ENCODE assay signal across 9 cellular contexts in genomic region chr5:56763711-56764466, GRCh38. TPM values are rescaled to one million over a fixed set of nuclear protein-coding genes. Genes with fewer than 3 reads are reported as not detected.
DNase-seq lines count a peak whose midpoint lies in the region; ATAC-seq and TF ChIP-seq lines count a peak whose summit lies in the region.
"Had no signal": no experiment of that assay in that cellular context is flagged by ENCODE, and none has a peak within 500 bp of the region (broad histone marks: within the 10 kb centered on the region; RNA-seq: fewer than 3 reads in every experiment).

No MANE protein-coding gene starts in this region.

- no peaks in the 10 kb centered on the region for H3K27me3 ChIP-seq in DOHH2 (ENCODE audit: control insufficient read depth, low read length)
- H3K27me3 ChIP-seq in naive thymus-derived CD4-positive, alpha-beta T cell (ENCODE audit: control insufficient read depth in 2 of 2, insufficient read depth in 2 of 2, low read length in 2 of 2), result no peaks in the 10 kb centered on the region

- H3K4me2 ChIP-seq in DOHH2 (ENCODE audit: low read length), result peak overlapping the region; percentile 56

- H3K9me3 ChIP-seq in DOHH2 (ENCODE audit: control insufficient read depth, insufficient read depth, low read length), result no peaks in the 10 kb centered on the region
- H3K9me3 ChIP-seq in naive thymus-derived CD4-positive, alpha-beta T cell (ENCODE audit: control insufficient read depth in 2 of 3, low read length in 3 of 3), result no peaks in the 10 kb centered on the region

- H3K79me2 ChIP-seq in DOHH2 (ENCODE audit: control insufficient read depth, low read length), result no peaks in the 10 kb centered on the region

- ATAC-seq in naive thymus-derived CD4-positive, alpha-beta T cell, result peak; percentile 63
- ATAC-seq in GM18520 (IDR thresholded peaks at IDR 0.05; ENCODE audit: unreplicated experiment), result no peak

- no peaks in the 10 kb centered on the region for H3F3A ChIP-seq in DOHH2 (ENCODE audit: control insufficient read depth, insufficient read depth)

- no peak overlapping the region for H3K4me3 Mint-ChIP-seq in naive thymus-derived CD4-positive, alpha-beta T cell

- no peak overlapping the region for H3K27ac ChIP-seq in DOHH2 (ENCODE audit: low read depth, low read length)
- H3K27ac ChIP-seq in naive thymus-derived CD4-positive, alpha-beta T cell (ENCODE audit: low read depth, low read length), result no peak overlapping the region

- peaks cover 47% of the 10 kb centered on the region for H3K4me1 ChIP-seq in DOHH2 (ENCODE audit: control insufficient read depth, low read length)
- no peaks in the 10 kb centered on the region for H3K4me1 ChIP-seq in naive thymus-derived CD4-positive, alpha-beta T cell (ENCODE audit: control insufficient read depth in 2 of 2, insufficient read depth in 2 of 2, low read length in 2 of 2)

- no peak for TF ChIP-seq CTCF in DOHH2 (IDR thresholded peaks at IDR 0.05; ENCODE audit: low read depth, low read length, poor library complexity, severe bottlenecking)
- TF ChIP-seq CTCF in cardiac fibroblast (IDR thresholded peaks at IDR 0.05; ENCODE audit: low read depth, low read length), result no peak

- no peaks in the 10 kb centered on the region for H3K36me3 ChIP-seq in DOHH2 (ENCODE audit: control insufficient read depth, low read length)
- H3K36me3 ChIP-seq in naive thymus-derived CD4-positive, alpha-beta T cell (ENCODE audit: control insufficient read depth in 2 of 3, insufficient read depth in 3 of 3, low read length in 3 of 3), result no peaks in the 10 kb centered on the region

- H3K27me3 Mint-ChIP-seq in naive thymus-derived CD4-positive, alpha-beta T cell, result peaks cover 0 to 10% (median 0%) of the 10 kb centered on the region in 5 donors

- H3K36me3 Mint-ChIP-seq in naive thymus-derived CD4-positive, alpha-beta T cell, result peaks cover 0 to 3% (median 0%) of the 10 kb centered on the region in 5 donors

- CTCF ChIA-PET in naive thymus-derived CD4-positive, alpha-beta T cell (lab: Charles Lee), result no interaction called here

- DNase-seq in NCI-H226 (peak; percentile 72), cardiac fibroblast (ENCODE audit: low read depth in 2 of 2) (peak; percentile 49 to 65), NCI-H1105 treated with DMSO at 0.1 percent for 48 hours (lab: John Stamatoyannopoulos, UW) (no peak), NCI-H510A treated with DMSO at 0.1 percent for 48 hours (lab: John Stamatoyannopoulos, UW) (no peak)
- DNase-seq in naive thymus-derived CD4-positive, alpha-beta T cell, result no peak
- DNase-seq in effector CD8-positive, alpha-beta T cell (lab: John Stamatoyannopoulos, UW), result no peak
- DNase-seq: anterior cingulate cortex had no signal

- no peak overlapping the region for H3K27ac Mint-ChIP-seq in naive thymus-derived CD4-positive, alpha-beta T cell

- intact Hi-C loops in naive thymus-derived CD4-positive, alpha-beta T cell (cut with micrococcal nuclease), result no loop called here

- peaks cover 0 to 5% (median 0%) of the 10 kb centered on the region in 11 donors for H3K9me3 Mint-ChIP-seq in naive thymus-derived CD4-positive, alpha-beta T cell

- POLR2A ChIA-PET in naive thymus-derived CD4-positive, alpha-beta T cell (lab: Charles Lee), result no interaction called here

- no peaks in the 10 kb centered on the region for H4K20me1 ChIP-seq in DOHH2 (ENCODE audit: control insufficient read depth, insufficient read depth, low read depth, low read length)

- H3K9me2 ChIP-seq in DOHH2 (replicated peaks; ENCODE audit: control insufficient read depth, low read length), result no peaks in the 10 kb centered on the region

- H3K4me3 ChIP-seq in DOHH2 (ENCODE audit: low read length) (peak overlapping the region; percentile 17; the same call in 1 of the 2 replicates), cardiac fibroblast (replicated peaks in 1 of 2; ENCODE audit: low read depth in 2 of 2, low read length in 2 of 2) (no peak overlapping the region)
- H3K4me3 ChIP-seq in naive thymus-derived CD4-positive, alpha-beta T cell (ENCODE audit: low read length), result no peak overlapping the region

- H3K4me1 Mint-ChIP-seq in naive thymus-derived CD4-positive, alpha-beta T cell, result peaks cover 0 to 16% (median 11%) of the 10 kb centered on the region in 7 donors

RNA-seq across cellular contexts. Expression of gene MAP3K1, which starts 51.5 kb away (rescaled TPM):
- 10 to 100 TPM; 54.4 to 85.4 (median 77.3) TPM for total RNA-seq in naive thymus-derived CD4-positive, alpha-beta T cell
- 10 to 100 TPM; 43.0 to 55.3 TPM for polyA plus RNA-seq in naive thymus-derived CD4-positive, alpha-beta T cell

Comparison
In these comparisons a context has a peak if more than half of its experiments do, and no peak if none do; other contexts are left out.
1. DNase-seq: peak in NCI-H226 (single experiment) and cardiac fibroblast (2 of 2); none in naive thymus-derived CD4-positive, alpha-beta T cell (0 of 9), NCI-H1105 treated with DMSO at 0.1 percent for 48 hours (single experiment), NCI-H510A treated with DMSO at 0.1 percent for 48 hours (single experiment) and effector CD8-positive, alpha-beta T cell (single experiment).